ENCODE assay signal across 27 cellular contexts in the genomic region with DNA sequence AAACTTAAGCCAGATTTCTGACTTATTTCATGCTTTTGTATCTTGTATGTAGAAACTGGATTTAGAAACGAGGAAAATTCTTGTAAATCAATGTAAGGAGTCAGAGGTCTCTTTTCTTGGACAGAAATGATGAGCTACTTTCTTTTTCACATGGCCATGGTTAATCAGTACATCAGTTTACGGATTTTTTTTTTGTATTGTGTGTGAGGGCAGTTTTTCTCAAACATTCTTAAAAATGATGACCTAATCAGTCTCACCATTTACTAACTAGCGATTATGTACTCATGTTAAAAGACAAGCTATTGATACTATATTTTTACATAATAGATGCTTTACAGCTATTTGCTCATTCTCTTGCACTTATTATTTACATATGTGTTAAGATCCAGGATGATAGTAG.
"Had no signal": no experiment of that assay in that cellular context is flagged by ENCODE, and none has a peak within 500 bp of the region (broad histone marks: within the 10 kb centered on the region; RNA-seq: fewer than 3 reads in every experiment).

No MANE protein-coding gene starts in this region.

- H3K9me3 ChIP-seq: adrenal gland, body of pancreas, SJSA1, SK-N-SH had no signal

- ATAC-seq: activated CD4-positive, alpha-beta T cell treated with anti-CD3 and anti-CD28 coated beads for 36 hours; activated CD4-positive, CD25-positive, alpha-beta regulatory T cell treated with anti-CD3 and anti-CD28 coated beads, Interleukin-2, amount 50 U/mL, for 24 hours; activated naive CD4-positive, alpha-beta T cell treated with anti-CD3 and anti-CD28 coated beads, Interleukin-2, amount 50 U/mL, for 72 hours; activated T-cell treated with anti-CD3 and anti-CD28 coated beads, Interleukin-2, amount 50 U/mL, for 4 hours; body of pancreas; Panc1; WTC11 had no signal

- H3K36me3 ChIP-seq: adrenal gland, SJSA1 had no signal

- H3K27me3 ChIP-seq: adrenal gland, body of pancreas had no signal

- H3K4me1 ChIP-seq: adrenal gland, body of pancreas, SJSA1 had no signal

- H3K4me3 ChIP-seq: adrenal gland, body of pancreas, SJSA1 had no signal

- H3K27ac ChIP-seq: adrenal gland, body of pancreas, SJSA1 had no signal

- FAIRE-seq: astrocyte, bronchial epithelial cell, TTC549 had no signal

- H3K9ac ChIP-seq: SK-N-SH had no signal

- H3K4me2 ChIP-seq: SK-N-SH had no signal

- DNase-seq: activated CD4-positive, alpha-beta T cell treated with anti-CD3 and anti-CD28 coated beads for 36 hours; activated CD4-positive, alpha-beta T cell treated with anti-CD3 and anti-CD28 coated beads, Interleukin-2, amount 10 ng/mL, durations not matched to agents 7 days and 5 days; activated CD4-positive, alpha-beta T cell treated with anti-CD3 and anti-CD28 coated beads, Interleukin-2, amount 50 U/mL, for 48 hours; activated CD8-positive, alpha-beta memory T cell treated with anti-CD3 and anti-CD28 coated beads, Interleukin-2, amount 50 U/mL, for 4 hours; activated gamma-delta T cell treated with Interleukin-2 at 50 U/mL for 16 hours; activated naive CD4-positive, alpha-beta T cell treated with anti-CD3 and anti-CD28 coated beads for 36 hours; activated T-cell treated with anti-CD3 and anti-CD28 coated beads for 4 hours; activated T-cell treated with anti-CD3 and anti-CD28 coated beads, Interleukin-2, amount 50 U/mL, for 4 hours; adrenal gland; body of pancreas; caudate nucleus; cerebellar nuclear complex; NCI-H1105; NCI-H1436; NCI-H1930; NCI-H2081 treated with DMSO at 0.1 percent for 48 hours; NCI-H226; RPMI8226; SK-N-SH had no signal
